Comparison of ENCODE assay signal across 7 cellular contexts in genomic region chr5:172772112-172772906, GRCh38. TPM values are rescaled to one million over a fixed set of nuclear protein-coding genes. Genes with fewer than 3 reads are reported as not detected.
DNase-seq lines count a peak whose midpoint lies in the region; ATAC-seq and TF ChIP-seq lines count a peak whose summit lies in the region.

No MANE protein-coding gene starts in this region.

- H3K36me3 ChIP-seq in liver (ENCODE audit: control insufficient read depth in 4 of 4, insufficient read depth in 3 of 4, low read depth in 1 of 4, low read length in 3 of 4): peaks cover 0 to 28% (median 13%) of the 10 kb centered on the region in 4 donors

- H3K4me3 ChIP-seq in liver (ENCODE audit: low read depth in 1 of 3, low read length in 3 of 3): peak overlapping the region; percentile 9 to 50 (median 45)

- TF ChIP-seq RAD21 in liver (IDR thresholded peaks at IDR 0.05): peak; percentile 54 to 74

- no peaks in the 10 kb centered on the region for H3K27me3 Mint-ChIP-seq in activated CD4-positive, alpha-beta T cell treated with anti-CD3 and anti-CD28 coated beads, Interleukin-2, amount 10 ng/mL, durations not matched to agents 7 days and 5 days

- H3K36me3 Mint-ChIP-seq in activated CD4-positive, alpha-beta T cell treated with anti-CD3 and anti-CD28 coated beads, Interleukin-2, amount 10 ng/mL, durations not matched to agents 7 days and 5 days (ENCODE audit: low read depth): peaks cover 11% of the 10 kb centered on the region

- in situ Hi-C loops in GM13976 (cut with MboI; ENCODE audit: low sequenced_read_pairs, unreplicated experiment): no loop called here

- DNase-seq in GM13976 (ENCODE audit: low spot score) (peak; percentile 83), NCI-H510A treated with DMSO at 0.1 percent for 48 hours (lab: John Stamatoyannopoulos, UW) (peak; percentile 45), dedifferentiated amniotic fluid mesenchymal stem cell (ENCODE audit: extremely low spot score) (peak; percentile 85)
- DNase-seq in activated CD4-positive, alpha-beta T cell treated with anti-CD3 and anti-CD28 coated beads, Interleukin-2, amount 10 ng/mL, durations not matched to agents 7 days and 5 days: peak; percentile 78
- peak; percentile 75 for DNase-seq in stimulated activated CD4-positive, alpha-beta T cell treated with anti-CD3 and anti-CD28 coated beads, Interleukin-4, amount 100 ng/mL, for 1 hour

- 2% methylated on average over 50 of the region's 50 CpGs for WGBS in liver

- H3K27ac ChIP-seq in liver (ENCODE audit: low read depth in 1 of 2, low read length in 2 of 2): peak overlapping the region; percentile 96 to 99

- peak overlapping the region; percentile 82 for H3K4me3 Mint-ChIP-seq in activated CD4-positive, alpha-beta T cell treated with anti-CD3 and anti-CD28 coated beads, Interleukin-2, amount 10 ng/mL, durations not matched to agents 7 days and 5 days

- no peaks in the 10 kb centered on the region for H3K9me3 Mint-ChIP-seq in activated CD4-positive, alpha-beta T cell treated with anti-CD3 and anti-CD28 coated beads, Interleukin-2, amount 10 ng/mL, durations not matched to agents 7 days and 5 days

- H3K9ac ChIP-seq in liver (ENCODE audit: low read depth in 1 of 2, low read length in 2 of 2): peak overlapping the region; percentile 97 to 98

- peaks cover 0 to 37% (median 26%) of the 10 kb centered on the region in 4 donors for H3K4me1 ChIP-seq in liver (ENCODE audit: control insufficient read depth in 4 of 4, insufficient read depth in 4 of 4, low read length in 3 of 4)

- peaks cover 57% of the 10 kb centered on the region for H3K4me1 Mint-ChIP-seq in activated CD4-positive, alpha-beta T cell treated with anti-CD3 and anti-CD28 coated beads, Interleukin-2, amount 10 ng/mL, durations not matched to agents 7 days and 5 days

- no peaks in the 10 kb centered on the region for H3K27me3 ChIP-seq in liver (ENCODE audit: control insufficient read depth in 4 of 4, insufficient read depth in 4 of 4, low read length in 3 of 4)

- H3K9me3 ChIP-seq in liver (ENCODE audit: control insufficient read depth in 4 of 4, low read length in 3 of 4): no peaks in the 10 kb centered on the region

- TF ChIP-seq CTCF in GM13976 (IDR thresholded peaks at IDR 0.05; ENCODE audit: borderline replicate concordance, control extremely low read depth, extremely low read depth, insufficient read depth, missing control alignments): peak; percentile 78
- TF ChIP-seq CTCF in liver (IDR thresholded peaks at IDR 0.05; ENCODE audit: low read depth, low read length, missing input control): peak; percentile 58

- POLR2A ChIA-PET in activated CD4-positive, alpha-beta T cell treated with anti-CD3 and anti-CD28 coated beads, Interleukin-2, amount 10 ng/mL, durations not matched to agents 7 days and 5 days (lab: Charles Lee): interaction anchor here (0.7 kb wide), 1 partner anchor 15 kb away, joined by 4 read pairs; no protein-coding TSS in a partner anchor

- H3K27ac Mint-ChIP-seq in activated CD4-positive, alpha-beta T cell treated with anti-CD3 and anti-CD28 coated beads, Interleukin-2, amount 10 ng/mL, durations not matched to agents 7 days and 5 days: peak overlapping the region; percentile 99

- ATAC-seq in HG03045 (IDR thresholded peaks at IDR 0.05; ENCODE audit: unreplicated experiment): peak; percentile 32

- CTCF ChIA-PET in activated CD4-positive, alpha-beta T cell treated with anti-CD3 and anti-CD28 coated beads, Interleukin-2, amount 10 ng/mL, durations not matched to agents 7 days and 5 days (lab: Charles Lee): interaction anchor here (0.6 to 4.5 kb wide), 28 partner anchors 8 to 765 kb away, joined by 3 to 26 read pairs (median 4); partner anchors contain the start of genes ERGIC1 and RPL26L1

TF ChIP-seq in liver, 16 proteins besides CTCF, POLR2A, EP300 and RAD21:
- TF ChIP-seq YY1 (IDR thresholded peaks at IDR 0.05) (peak; percentile 87), ZBTB33 (IDR thresholded peaks at IDR 0.05) (peak; percentile 94), EGR1 (IDR thresholded peaks at IDR 0.05; ENCODE audit: low read depth in 2 of 2) (peak in 1 of 2 donors; percentile 64), GABPA (IDR thresholded peaks at IDR 0.05 in 1 of 2, conservative IDR thresholded peaks at IDR 0.05 in 1 of 2) (peak in 1 of 2 donors; percentile 63), FOXA2 (IDR thresholded peaks at IDR 0.05) (peak; percentile 71), MAX (IDR thresholded peaks at IDR 0.05) (peak; percentile 94), ATF3 (IDR thresholded peaks at IDR 0.05) (peak; percentile 83), HNF4G (IDR thresholded peaks at IDR 0.05) (no peak), FOXA1 (IDR thresholded peaks at IDR 0.05) (peak; percentile 79), JUND (IDR thresholded peaks at IDR 0.05) (peak; percentile 48 to 82), TAF1 (conservative IDR thresholded peaks at IDR 0.05) (peak; percentile 83), HNF4A (conservative IDR thresholded peaks at IDR 0.05) (peak; percentile 70 to 79), RXRA (IDR thresholded peaks at IDR 0.05) (peak; percentile 85 to 92), SP1 (IDR thresholded peaks at IDR 0.05) (peak; percentile 97), REST (IDR thresholded peaks at IDR 0.05) (peak; percentile 72), NR2F2 (IDR thresholded peaks at IDR 0.05) (peak; percentile 83)
TF ChIP-seq in liver: peak in this region for 15.

RNA-seq across cellular contexts. Expression of gene DUSP1, which starts 1.3 kb away (rescaled TPM):
- total RNA-seq in activated CD4-positive, alpha-beta T cell treated with anti-CD3 and anti-CD28 coated beads, Interleukin-2, amount 10 ng/mL, durations not matched to agents 7 days and 5 days: 10 to 100 TPM; 11.3 to 14.9 TPM
- 10 to 100 TPM; 53.2 to 95.0 TPM for total RNA-seq in liver
- 100 to 1,000 TPM; 124 to 237 TPM for polyA plus RNA-seq in liver

Comparison
In these comparisons a context has a peak if more than half of its experiments do, and no peak if none do; other contexts are left out.
1. Peak in every context shown above with its lines: DNase-seq, ATAC-seq, H3K4me3 ChIP-seq and H3K27ac ChIP-seq.